2 cellular contexts compared by ENCODE assay signal in the genomic region with DNA sequence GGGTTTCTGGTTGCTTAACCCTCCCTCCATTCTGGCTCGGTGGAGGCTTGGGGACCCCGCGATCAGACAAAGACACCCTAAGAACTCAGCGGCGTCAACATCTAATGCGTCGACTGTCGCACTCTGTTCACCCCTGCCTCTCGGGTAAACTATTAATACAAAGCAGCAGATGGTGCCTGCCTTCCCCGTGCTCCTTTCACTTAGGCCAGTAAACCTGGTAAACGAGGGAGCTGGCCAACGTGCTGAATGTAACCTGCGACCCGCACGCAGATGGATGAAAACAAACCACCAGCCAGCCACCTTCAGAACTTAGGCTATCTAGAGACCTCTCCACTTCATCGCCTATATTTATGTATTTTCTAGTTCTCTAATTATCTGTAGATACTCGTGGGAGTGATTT.
TF ChIP-seq lines count a peak whose summit lies in the region.

No MANE protein-coding gene starts in this region.

TF ChIP-seq in SK-N-SH, 30 proteins besides CTCF, POLR2A, EP300 and RAD21 (continued from another document):
- TF ChIP-seq, protein P1, sequence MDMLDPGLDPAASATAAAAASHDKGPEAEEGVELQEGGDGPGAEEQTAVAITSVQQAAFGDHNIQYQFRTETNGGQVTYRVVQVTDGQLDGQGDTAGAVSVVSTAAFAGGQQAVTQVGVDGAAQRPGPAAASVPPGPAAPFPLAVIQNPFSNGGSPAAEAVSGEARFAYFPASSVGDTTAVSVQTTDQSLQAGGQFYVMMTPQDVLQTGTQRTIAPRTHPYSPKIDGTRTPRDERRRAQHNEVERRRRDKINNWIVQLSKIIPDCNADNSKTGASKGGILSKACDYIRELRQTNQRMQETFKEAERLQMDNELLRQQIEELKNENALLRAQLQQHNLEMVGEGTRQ (IDR thresholded peaks at IDR 0.05; ENCODE audit: borderline replicate concordance, low read depth, low read length), result no peak
- TF ChIP-seq, protein P2, sequence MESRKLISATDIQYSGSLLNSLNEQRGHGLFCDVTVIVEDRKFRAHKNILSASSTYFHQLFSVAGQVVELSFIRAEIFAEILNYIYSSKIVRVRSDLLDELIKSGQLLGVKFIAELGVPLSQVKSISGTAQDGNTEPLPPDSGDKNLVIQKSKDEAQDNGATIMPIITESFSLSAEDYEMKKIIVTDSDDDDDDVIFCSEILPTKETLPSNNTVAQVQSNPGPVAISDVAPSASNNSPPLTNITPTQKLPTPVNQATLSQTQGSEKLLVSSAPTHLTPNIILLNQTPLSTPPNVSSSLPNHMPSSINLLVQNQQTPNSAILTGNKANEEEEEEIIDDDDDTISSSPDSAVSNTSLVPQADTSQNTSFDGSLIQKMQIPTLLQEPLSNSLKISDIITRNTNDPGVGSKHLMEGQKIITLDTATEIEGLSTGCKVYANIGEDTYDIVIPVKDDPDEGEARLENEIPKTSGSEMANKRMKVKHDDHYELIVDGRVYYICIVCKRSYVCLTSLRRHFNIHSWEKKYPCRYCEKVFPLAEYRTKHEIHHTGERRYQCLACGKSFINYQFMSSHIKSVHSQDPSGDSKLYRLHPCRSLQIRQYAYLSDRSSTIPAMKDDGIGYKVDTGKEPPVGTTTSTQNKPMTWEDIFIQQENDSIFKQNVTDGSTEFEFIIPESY (IDR thresholded peaks at IDR 0.05; ENCODE audit: borderline replicate concordance, low read depth), result no peak
TF ChIP-seq in SK-N-SH: peak in this region for 1.

TF ChIP-seq in SK-N-SH treated with all-trans-retinoic acid at 6 μM for 48 hours, 23 proteins besides CTCF, POLR2A, EP300 and RAD21 (continued from another document):
- TF ChIP-seq ZNF8 (CRISPR knock-in tag; IDR thresholded peaks at IDR 0.05), result no peak
- no peak for TF ChIP-seq TCF4 (CRISPR knock-in tag; IDR thresholded peaks at IDR 0.05; ENCODE audit: borderline replicate concordance)
- TF ChIP-seq CSDC2 (CRISPR knock-in tag; IDR thresholded peaks at IDR 0.05), result no peak
- TF ChIP-seq ZNF70 (CRISPR knock-in tag; IDR thresholded peaks at IDR 0.05), result no peak
- TF ChIP-seq ESRRG (CRISPR knock-in tag; IDR thresholded peaks at IDR 0.05), result no peak
TF ChIP-seq in SK-N-SH treated with all-trans-retinoic acid at 6 μM for 48 hours: peak in this region for 0.
